In the genomic region with DNA sequence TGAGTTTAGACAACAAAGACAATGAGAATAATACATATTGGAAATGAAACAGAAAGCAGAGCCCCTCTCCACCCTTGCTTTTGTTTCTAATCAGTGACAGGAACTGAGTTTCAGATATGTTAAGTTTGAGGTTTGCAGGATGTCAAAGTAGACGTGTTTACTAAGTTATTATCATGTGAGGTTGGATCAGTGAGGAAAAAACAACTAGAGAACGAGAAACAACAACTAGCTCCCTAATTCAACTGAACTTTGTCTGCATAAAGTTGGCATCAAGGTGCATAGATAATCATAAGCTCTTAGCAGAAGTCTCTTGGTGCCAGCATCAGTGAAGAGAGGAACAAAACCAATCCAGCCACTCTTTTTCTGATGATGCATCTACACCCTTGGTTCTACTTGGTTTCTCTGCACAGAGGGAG, we compare ENCODE assay signal across 10 cellular contexts.
DNase-seq lines count a peak whose midpoint lies in the region; ATAC-seq and TF ChIP-seq lines count a peak whose summit lies in the region.
"Had no signal": no experiment of that assay in that cellular context is flagged by ENCODE, and none has a peak within 500 bp of the region (broad histone marks: within the 10 kb centered on the region; RNA-seq: fewer than 3 reads in every experiment).

No MANE protein-coding gene starts in this region.

- intact Hi-C loops in left lung (cut with DNase I) = no loop called here

- DNase-seq in GM13977 (ENCODE audit: low spot score) (peak; percentile 8), immature natural killer cell (peak; percentile 63 to 74 (median 70)), cerebellar nuclear complex (lab: John Stamatoyannopoulos, UW) (no peak), OCI-M2 (lab: John Stamatoyannopoulos, UW; ENCODE audit: unreplicated experiment) (no peak), left lung (no peak), GM23338 (ENCODE audit: low spot score) (no peak)
- DNase-seq: DMS79 treated with DMSO at 0.1 percent for 48 hours, SIG-M5 had no signal

- no peaks in the 10 kb centered on the region for H3K9me3 Mint-ChIP-seq in immature natural killer cell
- H3K9me3 Mint-ChIP-seq in GM23338 = no peaks in the 10 kb centered on the region

- H3K4me3 Mint-ChIP-seq in immature natural killer cell (peak overlapping the region; percentile 53 to 79 (median 70)), GM23338 (no peak overlapping the region)

- peaks cover 43 to 46% of the 10 kb centered on the region in 2 donors for H3K4me1 Mint-ChIP-seq in immature natural killer cell
- peaks cover 7% of the 10 kb centered on the region; the same call in 1 of the 3 replicates for H3K4me1 Mint-ChIP-seq in GM23338

- no peaks in the 10 kb centered on the region for H3K9me2 ChIP-seq in GM23338 (ENCODE audit: insufficient read depth)

- H3K27me3 Mint-ChIP-seq in immature natural killer cell (ENCODE audit: low read depth in 3 of 3) (peaks cover 0 to 2% (median 0%) of the 10 kb centered on the region in 3 donors), GM23338 (ENCODE audit: insufficient read depth, low read depth, poor library complexity) (no peaks in the 10 kb centered on the region)

- H3K79me2 ChIP-seq in GM23338 (replicated peaks; ENCODE audit: insufficient read depth) = no peaks in the 10 kb centered on the region

- H3K27ac Mint-ChIP-seq in immature natural killer cell = peak overlapping the region; percentile 90 to 98 (median 96)
- H3K27ac Mint-ChIP-seq in GM23338 = no peak overlapping the region

- no peaks in the 10 kb centered on the region for H4K20me1 ChIP-seq in GM23338 (replicated peaks; ENCODE audit: insufficient read depth)

- no peak overlapping the region for H2AFZ ChIP-seq in GM23338

- no peaks in the 10 kb centered on the region for H3K36me3 Mint-ChIP-seq in immature natural killer cell
- no peaks in the 10 kb centered on the region for H3K36me3 Mint-ChIP-seq in GM23338 (ENCODE audit: low read depth)

- no peaks in the 10 kb centered on the region for H3F3A ChIP-seq in GM23338 (replicated peaks; ENCODE audit: low read depth)

- in situ Hi-C loops in GM13977 (cut with MboI; ENCODE audit: low pct_unique_long_range_greater_than_20kb, low sequenced_read_pairs, unreplicated experiment) = no loop called here

- H3K27me3 ChIP-seq in left lung (no peaks in the 10 kb centered on the region), GM23338 (ENCODE audit: insufficient read depth) (no peaks in the 10 kb centered on the region)

- H3K4me1 ChIP-seq in left lung (no peaks in the 10 kb centered on the region), GM23338 (ENCODE audit: insufficient read depth) (no peaks in the 10 kb centered on the region)

- H3K4me2 ChIP-seq in GM23338 = no peak overlapping the region

- TF ChIP-seq CTCF in GM13977 (IDR thresholded peaks at IDR 0.05; ENCODE audit: extremely low read depth, insufficient read depth, missing control alignments) (no peak), left lung (IDR thresholded peaks at IDR 0.05) (no peak), GM23338 (conservative IDR thresholded peaks at IDR 0.05; ENCODE audit: low read depth in 2 of 2) (no peak)

- no peaks in the 10 kb centered on the region for H3K36me3 ChIP-seq in left lung
- no peaks in the 10 kb centered on the region for H3K36me3 ChIP-seq in GM23338 (ENCODE audit: insufficient read depth)

- H3K27ac ChIP-seq in left lung (no peak overlapping the region), GM23338 (ENCODE audit: low read depth) (no peak overlapping the region)

- peak; percentile 97 for ATAC-seq in GM21423 (IDR thresholded peaks at IDR 0.05; ENCODE audit: unreplicated experiment)
- peak; percentile 75 for ATAC-seq in HG03442 (IDR thresholded peaks at IDR 0.05; ENCODE audit: unreplicated experiment)
- ATAC-seq in left lung = no peak
- no peak for ATAC-seq in GM23338

- no peaks in the 10 kb centered on the region for H3K9me3 ChIP-seq in left lung

- H3K4me3 ChIP-seq in left lung (no peak overlapping the region), GM23338 (no peak overlapping the region)

TF ChIP-seq in GM23338, 12 proteins besides CTCF, POLR2A, EP300 and RAD21:
- TF ChIP-seq ZNF331 (CRISPR knock-in tag; IDR thresholded peaks at IDR 0.05; ENCODE audit: low read depth) = no peak
- no peak for TF ChIP-seq CREB1 (CRISPR knock-in tag; IDR thresholded peaks at IDR 0.05; ENCODE audit: low read depth)
- TF ChIP-seq STAT1 (IDR thresholded peaks at IDR 0.05; ENCODE audit: unreplicated experiment) = no peak
TF ChIP-seq in GM23338: peak in this region for 0.

Comparison
In these comparisons a context has a peak if more than half of its experiments do, and no peak if none do; other contexts are left out.
1. DNase-seq: peak in GM13977 (single experiment) and immature natural killer cell (3 of 3); none in cerebellar nuclear complex (0 of 2), OCI-M2 (single experiment), left lung (0 of 2) and GM23338 (single experiment).
2. ATAC-seq: peak in GM21423 (single experiment) and HG03442 (single experiment); none in left lung (single experiment) and GM23338 (single experiment).